In the genomic region with DNA sequence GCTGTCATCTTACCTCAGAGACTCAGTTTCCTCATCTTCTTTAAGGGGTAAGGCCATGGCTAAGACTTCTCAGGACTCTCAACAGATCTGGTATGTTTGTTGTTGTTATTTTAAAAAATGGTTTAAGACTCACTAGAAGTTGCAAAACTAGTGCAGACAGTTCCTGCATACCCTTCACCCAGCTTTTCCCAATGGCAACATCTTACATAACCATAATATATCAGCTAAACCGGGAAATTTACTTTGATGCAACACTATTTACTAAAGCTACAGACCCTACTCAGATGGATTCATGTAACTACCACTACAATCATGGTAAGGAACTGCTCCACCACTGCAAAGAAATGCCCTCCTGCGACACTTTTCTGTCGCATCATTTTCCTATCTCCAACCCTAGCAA, we compare ENCODE assay signal across 25 cellular contexts. TPM values are rescaled to one million over a fixed set of nuclear protein-coding genes. Genes with fewer than 3 reads are reported as not detected.
DNase-seq lines count a peak whose midpoint lies in the region; ATAC-seq and TF ChIP-seq lines count a peak whose summit lies in the region.
"Had no signal": no experiment of that assay in that cellular context is flagged by ENCODE, and none has a peak within 500 bp of the region (broad histone marks: within the 10 kb centered on the region; RNA-seq: fewer than 3 reads in every experiment).

No MANE protein-coding gene starts in this region.

- H3K9me3 Mint-ChIP-seq in Calu3 (ENCODE audit: low read depth, unreplicated experiment): no peaks in the 10 kb centered on the region
- H3K9me3 Mint-ChIP-seq: activated CD4-positive, alpha-beta memory T cell treated with anti-CD3 and anti-CD28 coated beads for 36 hours; dendritic cell treated with granulocyte-macrophage colony-stimulating factor and Interleukin-4, amounts not matched to agents 40 ng/mL and 50 ng/mL, for 4 days; neural crest cell; T-helper 2 cell treated with Interferon-gamma antibody and Interleukin-4, amounts not matched to agents 5 μg/mL and 100 μg/mL, for 36 hours had no signal

- H3K4me1 ChIP-seq in left ventricle myocardium inferior (peaks cover 45% of the 10 kb centered on the region), right lobe of liver (peaks cover 0 to 42% (median 14%) of the 10 kb centered on the region in 4 donors), suprapubic skin (peaks cover 57% of the 10 kb centered on the region), tibial nerve (peaks cover 0 to 36% (median 6%) of the 10 kb centered on the region in 4 donors)
- H3K4me1 ChIP-seq: BE2C, upper lobe of right lung had no signal

- DNase-seq in left ventricle myocardium inferior (no peak), cardiac septum (ENCODE audit: low spot score) (no peak), caudate nucleus (lab: John Stamatoyannopoulos, UW) (no peak), right lobe of liver (no peak), suprapubic skin (ENCODE audit: low spot score in 2 of 2) (no peak), tibial nerve (ENCODE audit: low spot score in 2 of 2) (no peak), OCI-M1 (lab: John Stamatoyannopoulos, UW) (no peak), Calu3 (no peak)
- DNase-seq: activated CD4-positive, alpha-beta memory T cell treated with anti-CD3 and anti-CD28 coated beads for 36 hours; activated CD4-positive, CD25-positive, alpha-beta regulatory T cell; activated gamma-delta T cell; BE2C; DMS79; head of caudate nucleus; left colon; mucosa of descending colon; NCI-H1105 treated with DMSO at 0.1 percent for 48 hours; NCI-H2081 treated with DMSO at 0.1 percent for 48 hours; NK-92 treated with Interleukin-12 subunit alpha and Interleukin-12 subunit beta, amount 100 ng/mL, for 24 hours; stomach; upper lobe of right lung had no signal

- H3K27ac Mint-ChIP-seq in Calu3 (ENCODE audit: unreplicated experiment): no peak overlapping the region
- H3K27ac Mint-ChIP-seq: activated CD4-positive, alpha-beta memory T cell treated with anti-CD3 and anti-CD28 coated beads for 36 hours; dendritic cell treated with granulocyte-macrophage colony-stimulating factor and Interleukin-4, amounts not matched to agents 40 ng/mL and 50 ng/mL, for 4 days; T-helper 2 cell treated with Interferon-gamma antibody and Interleukin-4, amounts not matched to agents 5 μg/mL and 100 μg/mL, for 36 hours had no signal

- CTCF ChIA-PET in Calu3 (lab: Charles Lee): interaction anchor here (1.2 kb wide), 1 partner anchor 21 kb away, joined by 4 read pairs; the partner anchor contains the start of gene LGR4

- peaks cover 56% of the 10 kb centered on the region for H3K4me1 Mint-ChIP-seq in Calu3 (ENCODE audit: low read depth, unreplicated experiment)

- H3K27me3 ChIP-seq in left ventricle myocardium inferior (ENCODE audit: low read depth) (no peaks in the 10 kb centered on the region), right lobe of liver (no peaks in the 10 kb centered on the region), suprapubic skin (no peaks in the 10 kb centered on the region), tibial nerve (no peaks in the 10 kb centered on the region)
- H3K27me3 ChIP-seq: BE2C, stomach, upper lobe of right lung had no signal

- TF ChIP-seq EP300 in suprapubic skin (IDR thresholded peaks at IDR 0.05): no peak
- TF ChIP-seq EP300 in tibial nerve (IDR thresholded peaks at IDR 0.05): no peak

- H3K27ac ChIP-seq in left ventricle myocardium inferior (replicated peaks): peak overlapping the region; percentile 31
- peak overlapping the region; percentile 27 for H3K27ac ChIP-seq in caudate nucleus (ENCODE audit: low read depth, low read length)
- H3K27ac ChIP-seq in right lobe of liver: peak overlapping the region in 2 of 3 donors; percentile 23 to 44
- H3K27ac ChIP-seq in suprapubic skin: peak overlapping the region; percentile 45
- H3K27ac ChIP-seq in tibial nerve: peak overlapping the region in 2 of 4 donors; percentile 36 to 48
- H3K27ac ChIP-seq: upper lobe of right lung had no signal

- no peak overlapping the region for H3K4me3 Mint-ChIP-seq in Calu3 (ENCODE audit: low read depth, unreplicated experiment)
- H3K4me3 Mint-ChIP-seq: activated CD4-positive, alpha-beta memory T cell treated with anti-CD3 and anti-CD28 coated beads for 36 hours; dendritic cell treated with granulocyte-macrophage colony-stimulating factor and Interleukin-4, amounts not matched to agents 40 ng/mL and 50 ng/mL, for 4 days; neural crest cell; T-helper 2 cell treated with Interferon-gamma antibody and Interleukin-4, amounts not matched to agents 5 μg/mL and 100 μg/mL, for 36 hours had no signal

- no TSS peak for BruUV-seq in Calu3 (replicated peaks; lab: Mats Ljungman, UMichigan)

- intact Hi-C loops in left ventricle myocardium inferior (cut with micrococcal nuclease): no loop called here
- intact Hi-C loops in cardiac septum (cut with DNase I): no loop called here
- intact Hi-C loops in right lobe of liver (cut with DNase I): no loop called here
- intact Hi-C loops in Calu3 (cut with micrococcal nuclease; ENCODE audit: unreplicated experiment): no loop called here

- no peaks in the 10 kb centered on the region for H3K9me3 ChIP-seq in left ventricle myocardium inferior (replicated peaks)
- H3K9me3 ChIP-seq in right lobe of liver: no peaks in the 10 kb centered on the region
- H3K9me3 ChIP-seq in suprapubic skin: no peaks in the 10 kb centered on the region
- H3K9me3 ChIP-seq in tibial nerve: no peaks in the 10 kb centered on the region
- H3K9me3 ChIP-seq: BE2C, mucosa of descending colon, stomach, upper lobe of right lung had no signal

- no peak for TF ChIP-seq POLR2A in right lobe of liver (IDR thresholded peaks at IDR 0.05)
- TF ChIP-seq POLR2A in suprapubic skin (IDR thresholded peaks at IDR 0.05): no peak
- TF ChIP-seq POLR2A in tibial nerve (IDR thresholded peaks at IDR 0.05): no peak

- no peak for TF ChIP-seq CTCF in left ventricle myocardium inferior (IDR thresholded peaks at IDR 0.05; ENCODE audit: borderline replicate concordance)
- no peak for TF ChIP-seq CTCF in right lobe of liver (IDR thresholded peaks at IDR 0.05)
- TF ChIP-seq CTCF in suprapubic skin (IDR thresholded peaks at IDR 0.05): no peak
- no peak for TF ChIP-seq CTCF in tibial nerve (IDR thresholded peaks at IDR 0.05)
- no peak for TF ChIP-seq CTCF in Calu3 (IDR thresholded peaks at IDR 0.05; ENCODE audit: unreplicated experiment)

- no peaks in the 10 kb centered on the region for H3K36me3 Mint-ChIP-seq in Calu3 (ENCODE audit: insufficient read depth, unreplicated experiment)
- H3K36me3 Mint-ChIP-seq: activated CD4-positive, alpha-beta memory T cell treated with anti-CD3 and anti-CD28 coated beads for 36 hours had no signal

- WGBS in right lobe of liver (ENCODE audit: insufficient coverage, low coverage, low lambda C conversion rate, missing lambda C conversion rate): 62% methylated on average over 3 of the region's 3 CpGs
- WGBS in suprapubic skin: 78% methylated on average over 3 of the region's 3 CpGs
- WGBS in tibial nerve, 2 donors: 93% methylated on average over 3 of the region's 3 CpGs

- H3K36me3 ChIP-seq in left ventricle myocardium inferior (no peaks in the 10 kb centered on the region), right lobe of liver (no peaks in the 10 kb centered on the region), suprapubic skin (no peaks in the 10 kb centered on the region), tibial nerve (no peaks in the 10 kb centered on the region)
- H3K36me3 ChIP-seq: BE2C, stomach, upper lobe of right lung had no signal

- ATAC-seq in right lobe of liver: peak; percentile 16 to 37 (median 22)
- ATAC-seq: GM12878, upper lobe of right lung had no signal

- no peaks in the 10 kb centered on the region for H3K27me3 Mint-ChIP-seq in Calu3 (ENCODE audit: unreplicated experiment)
- H3K27me3 Mint-ChIP-seq: activated CD4-positive, alpha-beta memory T cell treated with anti-CD3 and anti-CD28 coated beads for 36 hours; dendritic cell treated with granulocyte-macrophage colony-stimulating factor and Interleukin-4, amounts not matched to agents 40 ng/mL and 50 ng/mL, for 4 days had no signal

- H3K4me3 ChIP-seq in left ventricle myocardium inferior (no peak overlapping the region), right lobe of liver (no peak overlapping the region), suprapubic skin (no peak overlapping the region), tibial nerve (no peak overlapping the region)
- H3K4me3 ChIP-seq: GM12878, mucosa of descending colon, stomach, upper lobe of right lung had no signal

RNA-seq across cellular contexts. Expression of gene LGR4, which starts 20.4 kb away (rescaled TPM):
- total RNA-seq in left ventricle myocardium inferior (13.0 TPM), cardiac septum (22.6 TPM), right lobe of liver (10 to 100 TPM; 32.5 to 46.3 (median 44.1) TPM), suprapubic skin (100 to 1,000 TPM in 1 of 4 donors, 10 to 100 TPM in 3; 54.7 to 143 (median 66.4) TPM), tibial nerve (10 to 100 TPM; 26.5 to 51.3 (median 31.9) TPM), Calu3 (2022) (50.0 and 51.4 TPM in 2 replicates)

RNA-seq across cellular contexts. Expression of gene LIN7C, which starts 54.4 kb away (rescaled TPM):
- total RNA-seq in left ventricle myocardium inferior (15.5 TPM), cardiac septum (17.4 TPM), right lobe of liver (10 to 100 TPM; 22.6 to 33.2 (median 27.1) TPM), suprapubic skin (10 to 100 TPM; 31.7 to 45.5 (median 42.6) TPM), tibial nerve (10 to 100 TPM; 25.7 to 41.5 (median 36.2) TPM), Calu3 (2022) (43.7 and 46.4 TPM in 2 replicates)
